ENCODE assay signal across 11 cellular contexts in genomic region chr21:38295997-38296764, GRCh38. TPM values are rescaled to one million over a fixed set of nuclear protein-coding genes. Genes with fewer than 3 reads are reported as not detected.
DNase-seq lines count a peak whose midpoint lies in the region; ATAC-seq lines count a peak whose summit lies in the region.
"Had no signal": no experiment of that assay in that cellular context is flagged by ENCODE, and none has a peak within 500 bp of the region (broad histone marks: within the 10 kb centered on the region; RNA-seq: fewer than 3 reads in every experiment).

No MANE protein-coding gene starts in this region.

- peaks cover 3% of the 10 kb centered on the region for H3K4me1 ChIP-seq in effector memory CD4-positive, alpha-beta T cell (ENCODE audit: control insufficient read depth, insufficient read depth, low read length, poor library complexity, severe bottlenecking)

- H3K4me3 ChIP-seq in effector memory CD4-positive, alpha-beta T cell (ENCODE audit: insufficient read depth, low read depth, low read length, poor library complexity, severe bottlenecking): no peak overlapping the region
- H3K4me3 ChIP-seq: esophagus muscularis mucosa had no signal

- DNase-seq in GM03348 (ENCODE audit: low spot score): peak; percentile 27
- DNase-seq in T-cell: no peak
- no peak for DNase-seq in left ventricle myocardium superior
- DNase-seq in renal cortical epithelial cell (ENCODE audit: low read depth): peak; percentile 71
- no peak for DNase-seq in effector memory CD4-positive, alpha-beta T cell
- no peak for DNase-seq in stimulated activated effector memory CD8-positive, alpha-beta T cell treated with anti-CD3 and anti-CD28 coated beads, Interleukin-12 subunit alpha, Interleukin-12 subunit beta, amount 100 ng/mL, for 72 hours (ENCODE audit: low spot score in 2 of 2)

- no peaks in the 10 kb centered on the region for H3K36me3 Mint-ChIP-seq in T-cell
- H3K36me3 Mint-ChIP-seq in stimulated activated effector memory CD8-positive, alpha-beta T cell treated with anti-CD3 and anti-CD28 coated beads, Interleukin-12 subunit alpha, Interleukin-12 subunit beta, amount 100 ng/mL, for 72 hours: no peaks in the 10 kb centered on the region
- H3K36me3 Mint-ChIP-seq: memory B cell had no signal

- H3K9me3 ChIP-seq in effector memory CD4-positive, alpha-beta T cell (ENCODE audit: control insufficient read depth, low read length): no peaks in the 10 kb centered on the region
- H3K9me3 ChIP-seq: esophagus muscularis mucosa had no signal

- intact Hi-C loops in left ventricle myocardium superior (cut with micrococcal nuclease): no loop called here

- CTCF ChIA-PET in T-cell (lab: Charles Lee): no interaction called here

- peak overlapping the region; percentile 81 to 84 for H3K27ac Mint-ChIP-seq in T-cell
- H3K27ac Mint-ChIP-seq in stimulated activated effector memory CD8-positive, alpha-beta T cell treated with anti-CD3 and anti-CD28 coated beads, Interleukin-12 subunit alpha, Interleukin-12 subunit beta, amount 100 ng/mL, for 72 hours: no peak overlapping the region
- H3K27ac Mint-ChIP-seq: memory B cell had no signal

- H3K27me3 Mint-ChIP-seq in T-cell: peaks cover 0 to 10% of the 10 kb centered on the region in 2 donors

- no peaks in the 10 kb centered on the region for H3K36me3 ChIP-seq in effector memory CD4-positive, alpha-beta T cell (ENCODE audit: control insufficient read depth, insufficient read depth, low read length)
- H3K36me3 ChIP-seq: esophagus muscularis mucosa had no signal

- no peaks in the 10 kb centered on the region for H3K9me3 Mint-ChIP-seq in T-cell
- peaks cover 3% of the 10 kb centered on the region for H3K9me3 Mint-ChIP-seq in stimulated activated effector memory CD8-positive, alpha-beta T cell treated with anti-CD3 and anti-CD28 coated beads, Interleukin-12 subunit alpha, Interleukin-12 subunit beta, amount 100 ng/mL, for 72 hours
- H3K9me3 Mint-ChIP-seq: memory B cell had no signal

- peak overlapping the region in 1 of 3 donors; percentile 66 for H3K4me3 Mint-ChIP-seq in T-cell
- H3K4me3 Mint-ChIP-seq in stimulated activated effector memory CD8-positive, alpha-beta T cell treated with anti-CD3 and anti-CD28 coated beads, Interleukin-12 subunit alpha, Interleukin-12 subunit beta, amount 100 ng/mL, for 72 hours: no peak overlapping the region
- H3K4me3 Mint-ChIP-seq: memory B cell had no signal

- peaks cover 55 to 63% (median 59%) of the 10 kb centered on the region in 3 donors for H3K4me1 Mint-ChIP-seq in T-cell
- no peaks in the 10 kb centered on the region for H3K4me1 Mint-ChIP-seq in stimulated activated effector memory CD8-positive, alpha-beta T cell treated with anti-CD3 and anti-CD28 coated beads, Interleukin-12 subunit alpha, Interleukin-12 subunit beta, amount 100 ng/mL, for 72 hours
- H3K4me1 Mint-ChIP-seq: memory B cell had no signal

- peak in 3 of 4 experiments; percentile 26 to 41 (median 39) for ATAC-seq in T-cell (replicated peaks in 1 of 4)
- peak; percentile 69 for ATAC-seq in left ventricle myocardium superior
- ATAC-seq in GM18909 (IDR thresholded peaks at IDR 0.05; ENCODE audit: poor library complexity, unreplicated experiment): no peak
- ATAC-seq in stimulated activated effector memory CD8-positive, alpha-beta T cell treated with anti-CD3 and anti-CD28 coated beads, Interleukin-12 subunit alpha, Interleukin-12 subunit beta, amount 100 ng/mL, for 72 hours: no peak
- ATAC-seq: activated CD4-positive, CD25-positive, alpha-beta regulatory T cell treated with anti-CD3 and anti-CD28 coated beads, Interleukin-2, amount 50 U/mL, for 24 hours had no signal

- H3K27me3 ChIP-seq in effector memory CD4-positive, alpha-beta T cell (replicated peaks; ENCODE audit: control insufficient read depth, insufficient read depth, low read length, poor library complexity, severe bottlenecking): no peaks in the 10 kb centered on the region

- no peak overlapping the region for H3K27ac ChIP-seq in effector memory CD4-positive, alpha-beta T cell (ENCODE audit: insufficient read depth, low read length, poor library complexity, severe bottlenecking)
- H3K27ac ChIP-seq: esophagus muscularis mucosa had no signal

- POLR2A ChIA-PET in T-cell (lab: Charles Lee): interaction anchor here in 1 of 2 donors (0.6 to 1.1 kb wide), 2 partner anchors 10 to 16 kb away, joined by 3 read pairs; no protein-coding TSS in a partner anchor

RNA-seq across cellular contexts. Expression of gene KCNJ15, which starts 39.4 kb away (rescaled TPM):
- total RNA-seq in T-cell (under 1 TPM; 0.09 to 0.66 (median 0.43) TPM), left ventricle myocardium superior (0.72 TPM), renal cortical epithelial cell (172 and 319 TPM in 2 replicates)
- total RNA-seq: OCI-LY7 had no signal

Comparison
In these comparisons a context has a peak if more than half of its experiments do, and no peak if none do; other contexts are left out.
1. DNase-seq: peak in GM03348 (single experiment) and renal cortical epithelial cell (single experiment); none in T-cell (0 of 34), left ventricle myocardium superior (single experiment), effector memory CD4-positive, alpha-beta T cell (0 of 3) and stimulated activated effector memory CD8-positive, alpha-beta T cell treated with anti-CD3 and anti-CD28 coated beads, Interleukin-12 subunit alpha, Interleukin-12 subunit beta, amount 100 ng/mL, for 72 hours (0 of 2).
2. ATAC-seq: peak in T-cell (3 of 4) and left ventricle myocardium superior (single experiment); none in GM18909 (single experiment) and stimulated activated effector memory CD8-positive, alpha-beta T cell treated with anti-CD3 and anti-CD28 coated beads, Interleukin-12 subunit alpha, Interleukin-12 subunit beta, amount 100 ng/mL, for 72 hours (single experiment).
3. RNA of gene KCNJ15, which starts 39.4 kb away (total RNA-seq): 172 to 319 TPM in renal cortical epithelial cell; 0.72 TPM in left ventricle myocardium superior (single experiment) and 0.09 to 0.66 TPM in T-cell; every median in the first group is over 100 times any median in the second.